In genomic region chr14:24843999-24844398, GRCh38 we compare ENCODE assay signal across 17 cellular contexts.
DNase-seq lines count a peak whose midpoint lies in the region; ATAC-seq and TF ChIP-seq lines count a peak whose summit lies in the region.
"Had no signal": no experiment of that assay in that cellular context is flagged by ENCODE, and none has a peak within 500 bp of the region (broad histone marks: within the 10 kb centered on the region; RNA-seq: fewer than 3 reads in every experiment).

No MANE protein-coding gene starts in this region.

- in situ Hi-C loops in transverse colon (cut with MboI; ENCODE audit: low pct_ligation_motif_present in 1 of 4, low pct_unique_long_range_greater_than_20kb in 1 of 4, low sequenced_read_pairs in 3 of 4) = no loop called here

- H3K4me1 ChIP-seq in colonic mucosa = peaks cover 5% of the 10 kb centered on the region
- H3K4me1 ChIP-seq in mucosa of descending colon (ENCODE audit: low read depth) = peaks cover 13% of the 10 kb centered on the region
- H3K4me1 ChIP-seq in transverse colon = peaks cover 0 to 78% (median 29%) of the 10 kb centered on the region in 4 donors
- H3K4me1 ChIP-seq: BLaER1 had no signal

- intact Hi-C loops in colonic mucosa (cut with DNase I) = no loop called here
- intact Hi-C loops in mucosa of descending colon (cut with DNase I, micrococcal nuclease) = no loop called here
- intact Hi-C loops in transverse colon (cut with DNase I; ENCODE audit: low total_unique reads) = no loop called here
- intact Hi-C loops in posterior vena cava (cut with DNase I) = loop anchor here in 1 of 2 donors (1.0 kb wide), 1 partner anchor 12 kb away; no protein-coding TSS in a partner anchor

- TF ChIP-seq POLR2A in transverse colon (IDR thresholded peaks at IDR 0.05) = no peak

- TF ChIP-seq EP300 in transverse colon (IDR thresholded peaks at IDR 0.05; ENCODE audit: low read depth) = no peak

- H3K36me3 ChIP-seq in colonic mucosa (no peaks in the 10 kb centered on the region), mucosa of descending colon (ENCODE audit: low read depth) (no peaks in the 10 kb centered on the region), transverse colon (no peaks in the 10 kb centered on the region)
- H3K36me3 ChIP-seq: BLaER1 had no signal

- H3K27ac ChIP-seq in colonic mucosa (peak overlapping the region; percentile 54), transverse colon (peak overlapping the region; percentile 22 to 68 (median 59))
- H3K27ac ChIP-seq: BLaER1, HL-60 had no signal

- H3K9ac ChIP-seq in colonic mucosa (ENCODE audit: low read depth in 2 of 2, low read length in 2 of 2) = no peak overlapping the region
- H3K9ac ChIP-seq: BLaER1 had no signal

- DNase-seq in colonic mucosa = peak; percentile 63
- DNase-seq in mucosa of descending colon = peak; percentile 64 to 66 (median 64)
- peak; percentile 58 for DNase-seq in transverse colon
- no peak for DNase-seq in NCI-H1048 (lab: John Stamatoyannopoulos, UW)
- DNase-seq in posterior vena cava (ENCODE audit: low spot score) = no peak
- DNase-seq: 8988T; CD4-positive, alpha-beta memory T cell; DMS153; DMS79; GDM1; GOT3; H9; IMR-90 had no signal

- TF ChIP-seq CTCF in colonic mucosa (IDR thresholded peaks at IDR 0.05) (no peak), mucosa of descending colon (IDR thresholded peaks at IDR 0.05) (no peak), transverse colon (IDR thresholded peaks at IDR 0.05) (no peak)

- H3K4me3 ChIP-seq in colonic mucosa (no peak overlapping the region), mucosa of descending colon (no peak overlapping the region), transverse colon (no peak overlapping the region)
- H3K4me3 ChIP-seq: BLaER1 had no signal

- 59 to 100% methylated on average over 1 to 5 of the region's 5 CpGs for WGBS in transverse colon (ENCODE audit: low coverage in 1 of 2), 2 donors

- ATAC-seq in GM18907 (IDR thresholded peaks at IDR 0.05; ENCODE audit: unreplicated experiment) (peak; percentile 4), mucosa of descending colon (peak; percentile 91), GM19463 (IDR thresholded peaks at IDR 0.05; ENCODE audit: unreplicated experiment) (no peak)

- no peaks in the 10 kb centered on the region for H3K9me3 ChIP-seq in colonic mucosa
- H3K9me3 ChIP-seq in mucosa of descending colon = no peaks in the 10 kb centered on the region
- no peaks in the 10 kb centered on the region for H3K9me3 ChIP-seq in transverse colon
- H3K9me3 ChIP-seq: BLaER1 had no signal

- H3K27me3 ChIP-seq in colonic mucosa (no peaks in the 10 kb centered on the region), transverse colon (no peaks in the 10 kb centered on the region)
- H3K27me3 ChIP-seq: BLaER1 had no signal

Comparison
In these comparisons a context has a peak if more than half of its experiments do, and no peak if none do; other contexts are left out.
1. DNase-seq: peak in colonic mucosa (single experiment), mucosa of descending colon (3 of 3) and transverse colon (single experiment); none in NCI-H1048 (single experiment) and posterior vena cava (single experiment).